Comparison of ENCODE assay signal across 24 cellular contexts in genomic region chr1:227815468-227816409, GRCh38. TPM values are rescaled to one million over a fixed set of nuclear protein-coding genes. Genes with fewer than 3 reads are reported as not detected.
DNase-seq lines count a peak whose midpoint lies in the region; ATAC-seq, FAIRE-seq and TF ChIP-seq lines count a peak whose summit lies in the region.
"Had no signal": no experiment of that assay in that cellular context is flagged by ENCODE, and none has a peak within 500 bp of the region (broad histone marks: within the 10 kb centered on the region; RNA-seq: fewer than 3 reads in every experiment).

Gene PRSS38 (plus strand): TSS chr1:227815675. CDS start chr1:227815717, 42 bp downstream.

- no peak for FAIRE-seq in kidney (lab: Jason Lieb, UNC)
- FAIRE-seq: GM19239, H54, HTR-8/SVneo had no signal

- intact Hi-C loops in PC-3 (cut with micrococcal nuclease), result no loop called here
- intact Hi-C loops in kidney (cut with DNase I), result no loop called here
- intact Hi-C loops in spleen (cut with DNase I; ENCODE audit: low total_unique reads), result no loop called here

- no peaks in the 10 kb centered on the region for H3K9me2 ChIP-seq in PC-3 (replicated peaks; ENCODE audit: low read length)

- 91 to 96% (median 93%) methylated on average over 35 to 44 of the region's 44 CpGs for WGBS in spleen, 5 donors

- H3K27ac Mint-ChIP-seq in stimulated activated effector memory CD8-positive, alpha-beta T cell treated with anti-CD3 and anti-CD28 coated beads, Interleukin-12 subunit alpha, Interleukin-12 subunit beta, amount 100 ng/mL, for 72 hours, result peak within 1 kb of the TSS; percentile 73
- H3K27ac Mint-ChIP-seq: CD8-positive, alpha-beta T cell; IgD-negative memory B cell; T-cell had no signal

- H3K9me3 ChIP-seq in PC-3 (ENCODE audit: low read length) (peaks cover 20% of the 10 kb centered on the region), kidney (ENCODE audit: control insufficient read depth in 1 of 2, low read length in 2 of 2) (peaks cover 0 to 2% of the 10 kb centered on the region in 2 donors), spleen (peaks cover 0 to 48% (median 29%) of the 10 kb centered on the region in 8 donors)

- no peak within 1 kb of the TSS for H3K4me3 Mint-ChIP-seq in stimulated activated effector memory CD8-positive, alpha-beta T cell treated with anti-CD3 and anti-CD28 coated beads, Interleukin-12 subunit alpha, Interleukin-12 subunit beta, amount 100 ng/mL, for 72 hours
- H3K4me3 Mint-ChIP-seq: CD8-positive, alpha-beta T cell; T-cell had no signal

- no TSS peak for BruUV-seq in PC-3 (replicated peaks; lab: Mats Ljungman, UMichigan)

- H3K4me1 ChIP-seq in PC-3 (ENCODE audit: insufficient read depth, low read length) (no peaks in the 10 kb centered on the region), kidney (ENCODE audit: control insufficient read depth in 1 of 2, insufficient read depth in 1 of 2, low read depth in 1 of 2, low read length in 2 of 2) (no peaks in the 10 kb centered on the region), spleen (no peaks in the 10 kb centered on the region)
- H3K4me1 ChIP-seq: Peyer's patch, SJCRH30 had no signal

- H3K9me3 Mint-ChIP-seq in stimulated activated effector memory CD8-positive, alpha-beta T cell treated with anti-CD3 and anti-CD28 coated beads, Interleukin-12 subunit alpha, Interleukin-12 subunit beta, amount 100 ng/mL, for 72 hours, result peaks cover 13% of the 10 kb centered on the region

- no peaks in the 10 kb centered on the region for H4K20me1 ChIP-seq in PC-3 (ENCODE audit: low read length)
- H4K20me1 ChIP-seq: BLaER1 treated with 17β-estradiol and CSF1 and Interleukin-3, amounts not matched to agents 10 nM and 100 nM had no signal

- CTCF ChIA-PET in PC-3 (lab: Charles Lee), result interaction anchor here (0.7 kb wide), 1 partner anchor 9 kb away, joined by 3 read pairs; no protein-coding TSS in a partner anchor

- no peak within 1 kb of the TSS for H3K4me2 ChIP-seq in PC-3 (ENCODE audit: low read length)

- H3K4me3 ChIP-seq in H7 (ENCODE audit: insufficient read depth, low read depth, low read length), result no peak within 1 kb of the TSS
- no peak within 1 kb of the TSS for H3K4me3 ChIP-seq in PC-3 (ENCODE audit: low read length)
- no peak within 1 kb of the TSS for H3K4me3 ChIP-seq in kidney (ENCODE audit: low read length in 2 of 2)
- H3K4me3 ChIP-seq in spleen, result no peak within 1 kb of the TSS
- H3K4me3 ChIP-seq: MG63, Peyer's patch, SJCRH30 had no signal

- H3K9ac ChIP-seq in PC-3 (ENCODE audit: low read length), result no peak within 1 kb of the TSS
- no peak within 1 kb of the TSS for H3K9ac ChIP-seq in kidney (ENCODE audit: low read length in 2 of 2)
- H3K9ac ChIP-seq: BLaER1 treated with 17β-estradiol and CSF1 and Interleukin-3, amounts not matched to agents 10 nM and 100 nM had no signal

- DNase-seq in H7 (peak; percentile 19), PC-3 (no peak), kidney (peak; percentile 65), spleen (no peak), NCI-H524 treated with DMSO at 0.1 percent for 48 hours (lab: John Stamatoyannopoulos, UW) (no peak)
- no peak for DNase-seq in stimulated activated effector memory CD8-positive, alpha-beta T cell treated with anti-CD3 and anti-CD28 coated beads, Interleukin-12 subunit alpha, Interleukin-12 subunit beta, amount 100 ng/mL, for 72 hours (ENCODE audit: low spot score in 2 of 2)
- no peak for DNase-seq in activated T-cell treated with anti-CD3 and anti-CD28 coated beads, Interleukin-2, amount 50 U/mL, for 1 hour
- DNase-seq: CD8-positive, alpha-beta T cell; DMS153; Karpas-422; MG63; NCI-H1417; NCI-H1694 treated with DMSO at 0.1 percent for 48 hours; NCI-H446 treated with DMSO at 0.1 percent for 48 hours; NCI-H69; Peyer's patch; SJCRH30; T-cell had no signal

- TF ChIP-seq CTCF in PC-3 (conservative IDR thresholded peaks at IDR 0.05; ENCODE audit: low read depth, low read length) (peak; percentile 36; the same call in 1 of the 2 replicates), kidney (IDR thresholded peaks at IDR 0.05; ENCODE audit: borderline replicate concordance, extremely low read depth, insufficient read depth) (no peak), spleen (IDR thresholded peaks at IDR 0.05 in 8 of 11, conservative IDR thresholded peaks at IDR 0.05 in 3 of 11) (no peak)

- ATAC-seq in PC-3, result no peak
- no peak for ATAC-seq in stimulated activated effector memory CD8-positive, alpha-beta T cell treated with anti-CD3 and anti-CD28 coated beads, Interleukin-12 subunit alpha, Interleukin-12 subunit beta, amount 100 ng/mL, for 72 hours
- ATAC-seq: CD8-positive, alpha-beta T cell; T-cell had no signal

- POLR2A ChIA-PET in PC-3 (lab: Charles Lee; ENCODE audit: unreplicated experiment), result interaction anchor here (0.6 kb wide), 1 partner anchor 244 kb away, joined by 4 read pairs; no protein-coding TSS in a partner anchor

- no peak within 1 kb of the TSS for H2AFZ ChIP-seq in PC-3 (ENCODE audit: low read length)

- peaks cover 14% of the 10 kb centered on the region for H3K4me1 Mint-ChIP-seq in stimulated activated effector memory CD8-positive, alpha-beta T cell treated with anti-CD3 and anti-CD28 coated beads, Interleukin-12 subunit alpha, Interleukin-12 subunit beta, amount 100 ng/mL, for 72 hours
- H3K4me1 Mint-ChIP-seq: IgD-negative memory B cell had no signal

- no peaks in the 10 kb centered on the region for H3F3A ChIP-seq in PC-3 (ENCODE audit: low read length, unreplicated experiment)

- no peaks in the 10 kb centered on the region for H3K27me3 ChIP-seq in H7 (ENCODE audit: control insufficient read depth, insufficient read depth, low read length)
- no peaks in the 10 kb centered on the region for H3K27me3 ChIP-seq in PC-3 (ENCODE audit: low read length)
- no peaks in the 10 kb centered on the region for H3K27me3 ChIP-seq in spleen (replicated peaks in 1 of 7)
- H3K27me3 ChIP-seq: BLaER1 treated with 17β-estradiol and CSF1 and Interleukin-3, amounts not matched to agents 10 nM and 100 nM; MG63; Peyer's patch; SJCRH30 had no signal

- H3K36me3 Mint-ChIP-seq in stimulated activated effector memory CD8-positive, alpha-beta T cell treated with anti-CD3 and anti-CD28 coated beads, Interleukin-12 subunit alpha, Interleukin-12 subunit beta, amount 100 ng/mL, for 72 hours, result no peaks in the 10 kb centered on the region

- no peak for TF ChIP-seq POLR2A in spleen (IDR thresholded peaks at IDR 0.05)

- H3K36me3 ChIP-seq in H7 (replicated peaks; ENCODE audit: control insufficient read depth, insufficient read depth, low read length), result no peaks in the 10 kb centered on the region
- H3K36me3 ChIP-seq in PC-3 (ENCODE audit: low read depth, low read length), result no peaks in the 10 kb centered on the region
- H3K36me3 ChIP-seq in kidney (ENCODE audit: control insufficient read depth in 1 of 2, insufficient read depth in 2 of 2, low read length in 2 of 2), result no peaks in the 10 kb centered on the region
- H3K36me3 ChIP-seq in spleen, result no peaks in the 10 kb centered on the region
- H3K36me3 ChIP-seq: MG63, Peyer's patch, SJCRH30 had no signal

- H3K27ac ChIP-seq in PC-3 (ENCODE audit: low read length) (no peak within 1 kb of the TSS), kidney (ENCODE audit: low read depth in 2 of 2, low read length in 2 of 2) (no peak within 1 kb of the TSS), spleen (no peak within 1 kb of the TSS)
- H3K27ac ChIP-seq: BLaER1 treated with 17β-estradiol and CSF1 and Interleukin-3, amounts not matched to agents 10 nM and 100 nM; Peyer's patch; SJCRH30 had no signal

- no peaks in the 10 kb centered on the region for H3K79me2 ChIP-seq in PC-3 (ENCODE audit: low read length)

RNA-seq across cellular contexts. Expression of gene PRSS38, which starts in this region (rescaled TPM):
- total RNA-seq in H7 (2014; rRNA removed; shearing (Covaris generic)), result not detected in 2 replicates
- not detected in 2 replicates for total RNA-seq in PC-3 (2014; rRNA removed)
- not detected for total RNA-seq in kidney
- not detected for polyA plus RNA-seq in kidney (ENCODE audit: insufficient read depth, low read depth, low replicate concordance)
- total RNA-seq in spleen, result not detected
- polyA plus RNA-seq in spleen, result not detected
- total RNA-seq: CD8-positive, alpha-beta T cell; G401; Peyer's patch; SJCRH30; T-cell had no signal
- polyA plus RNA-seq: IgD-negative memory B cell had no signal

Comparison
In these comparisons a context has a peak if more than half of its experiments do, and no peak if none do; other contexts are left out.
1. Peak in DNase-seq in H7; RNA of the gene not detected or under 1 TPM.
2. Peak in DNase-seq in kidney; RNA of the gene not detected or under 1 TPM.